In genomic region chr10:102615361-102615760, GRCh38 we compare ENCODE assay signal across 8 cellular contexts. TPM values are rescaled to one million over a fixed set of nuclear protein-coding genes. Genes with fewer than 3 reads are reported as not detected.
DNase-seq lines count a peak whose midpoint lies in the region; ATAC-seq and TF ChIP-seq lines count a peak whose summit lies in the region.

No MANE protein-coding gene starts in this region.

- DNase-seq in activated T-cell treated with anti-CD3 and anti-CD28 coated beads for 24 hours (ENCODE audit: low read depth) (peak; percentile 20), SK-MEL-5 (ENCODE audit: low read depth, low spot score) (peak; percentile 35), foreskin keratinocyte (no peak), NCI-H2029 (lab: John Stamatoyannopoulos, UW) (no peak)
- no peak for DNase-seq in activated T-cell treated with anti-CD3 and anti-CD28 coated beads, Interleukin-2, amount 50 U/mL, for 4 hours
- DNase-seq in stimulated activated naive CD8-positive, alpha-beta T cell treated with anti-CD3 and anti-CD28 coated beads, Interleukin-15, amount 100 ng/mL, for 72 hours = peak in 1 of 2 donors; percentile 37

- peak; percentile 53 for TF ChIP-seq CTCF in foreskin keratinocyte (conservative IDR thresholded peaks at IDR 0.05)

- H3K4me3 Mint-ChIP-seq in activated T-cell treated with anti-CD3 and anti-CD28 coated beads, Interleukin-2, amount 50 U/mL, for 4 hours = no peak overlapping the region
- H3K4me3 Mint-ChIP-seq in stimulated activated naive CD8-positive, alpha-beta T cell treated with anti-CD3 and anti-CD28 coated beads, Interleukin-15, amount 100 ng/mL, for 72 hours = no peak overlapping the region

- H3K4me1 ChIP-seq in foreskin keratinocyte = no peaks in the 10 kb centered on the region

- H3K9me3 Mint-ChIP-seq in activated T-cell treated with anti-CD3 and anti-CD28 coated beads, Interleukin-2, amount 50 U/mL, for 4 hours = no peaks in the 10 kb centered on the region
- no peaks in the 10 kb centered on the region for H3K9me3 Mint-ChIP-seq in stimulated activated naive CD8-positive, alpha-beta T cell treated with anti-CD3 and anti-CD28 coated beads, Interleukin-15, amount 100 ng/mL, for 72 hours

- no peak overlapping the region for H3K27ac Mint-ChIP-seq in stimulated activated naive CD8-positive, alpha-beta T cell treated with anti-CD3 and anti-CD28 coated beads, Interleukin-15, amount 100 ng/mL, for 72 hours

- no peak for ATAC-seq in activated T-cell treated with anti-CD3 and anti-CD28 coated beads, Interleukin-2, amount 50 U/mL, for 4 hours
- ATAC-seq in foreskin keratinocyte (no peak), HG03378 (IDR thresholded peaks at IDR 0.05; ENCODE audit: unreplicated experiment) (no peak), HG03469 (IDR thresholded peaks at IDR 0.05; ENCODE audit: unreplicated experiment) (no peak)
- peak; percentile 37 for ATAC-seq in stimulated activated naive CD8-positive, alpha-beta T cell treated with anti-CD3 and anti-CD28 coated beads, Interleukin-15, amount 100 ng/mL, for 72 hours

- peaks cover 30% of the 10 kb centered on the region for H3K4me1 Mint-ChIP-seq in activated T-cell treated with anti-CD3 and anti-CD28 coated beads, Interleukin-2, amount 50 U/mL, for 4 hours (ENCODE audit: low read depth)
- peaks cover 31% of the 10 kb centered on the region for H3K4me1 Mint-ChIP-seq in stimulated activated naive CD8-positive, alpha-beta T cell treated with anti-CD3 and anti-CD28 coated beads, Interleukin-15, amount 100 ng/mL, for 72 hours

- no peak overlapping the region for H3K27ac ChIP-seq in foreskin keratinocyte

- H3K36me3 Mint-ChIP-seq in activated T-cell treated with anti-CD3 and anti-CD28 coated beads, Interleukin-2, amount 50 U/mL, for 4 hours (ENCODE audit: insufficient read depth) = peaks cover 8% of the 10 kb centered on the region

- H3K27me3 ChIP-seq in foreskin keratinocyte = no peaks in the 10 kb centered on the region

- H3K27me3 Mint-ChIP-seq in activated T-cell treated with anti-CD3 and anti-CD28 coated beads, Interleukin-2, amount 50 U/mL, for 4 hours (ENCODE audit: low read depth) = no peaks in the 10 kb centered on the region
- no peaks in the 10 kb centered on the region for H3K27me3 Mint-ChIP-seq in stimulated activated naive CD8-positive, alpha-beta T cell treated with anti-CD3 and anti-CD28 coated beads, Interleukin-15, amount 100 ng/mL, for 72 hours

- in situ Hi-C loops in SK-MEL-5 (cut with HindIII; ENCODE audit: low pct_unique_long_range_greater_than_20kb, low sequenced_read_pairs) = no loop called here

RNA-seq across cellular contexts. Expression of gene TRIM8, which starts 28.9 kb away (rescaled TPM):
- 10 to 100 TPM; 53.9 to 67.6 (median 59.9) TPM for total RNA-seq in activated T-cell treated with anti-CD3 and anti-CD28 coated beads, Interleukin-2, amount 50 U/mL, for 4 hours
- total RNA-seq in SK-MEL-5 (2014; rRNA removed; shearing (Covaris generic)) = 11.7 and 21.6 TPM in 2 replicates
- 40.8 and 42.8 TPM in 2 replicates for polyA plus RNA-seq in SK-MEL-5 (2015; cell fraction: cytosol; rRNA removed)
- 13.8 and 15.5 TPM in 2 replicates for polyA plus RNA-seq in SK-MEL-5 (2015; cell fraction: nucleus; rRNA removed)
- total RNA-seq in foreskin keratinocyte = 57.9 and 65.4 TPM in 2 replicates
- 59.3 and 62.8 TPM in 2 replicates for polyA plus RNA-seq in foreskin keratinocyte

Comparison
In these comparisons a context has a peak if more than half of its experiments do, and no peak if none do; other contexts are left out.
1. DNase-seq: peak in activated T-cell treated with anti-CD3 and anti-CD28 coated beads for 24 hours (single experiment) and SK-MEL-5 (single experiment); none in activated T-cell treated with anti-CD3 and anti-CD28 coated beads, Interleukin-2, amount 50 U/mL, for 4 hours (single experiment), foreskin keratinocyte (0 of 2) and NCI-H2029 (single experiment).